29 cellular contexts compared by ENCODE assay signal in genomic region chr4:106306561-106306960, GRCh38.
"Had no signal": no experiment of that assay in that cellular context is flagged by ENCODE, and none has a peak within 500 bp of the region (broad histone marks: within the 10 kb centered on the region; RNA-seq: fewer than 3 reads in every experiment).

No MANE protein-coding gene starts in this region.

- H3K27me3 ChIP-seq: neural progenitor cell, ovary, right lobe of liver, sigmoid colon, stomach, thyroid gland, tibial nerve, upper lobe of left lung, vagina had no signal

- H3K4me3 ChIP-seq: neural progenitor cell, ovary, psoas muscle, right lobe of liver, sigmoid colon, stomach, thoracic aorta, thyroid gland, tibial nerve, upper lobe of left lung, vagina had no signal

- H3K9me3 Mint-ChIP-seq: natural killer cell; nephron; neural progenitor cell; stimulated activated effector memory CD8-positive, alpha-beta T cell treated with anti-CD3 and anti-CD28 coated beads, Interleukin-12 subunit alpha, Interleukin-12 subunit beta, amount 100 ng/mL, for 72 hours; stimulated activated naive B cell treated with anti-CD40 and anti-IgM and Interleukin-4, amounts not matched to agents 10 μg/mL and 1 μg/mL and 100 μg/mL, for 72 hours; stimulated activated naive CD8-positive, alpha-beta T cell treated with anti-CD3 and anti-CD28 coated beads, Interleukin-15, Interleukin-2, amounts not matched to agents 100 ng/mL and 50 ng/mL, for 24 hours had no signal

- H3K4me1 ChIP-seq: neural progenitor cell, parathyroid adenoma, psoas muscle, right lobe of liver, sigmoid colon, stomach, thyroid gland, upper lobe of left lung, vagina had no signal

- FAIRE-seq: urothelium cell line had no signal

- H3K27me3 Mint-ChIP-seq: progenitor cell of endocrine pancreas; stimulated activated naive B cell treated with anti-CD40 and anti-IgM and Interleukin-4, amounts not matched to agents 10 μg/mL and 1 μg/mL and 100 μg/mL, for 72 hours; stimulated activated naive CD8-positive, alpha-beta T cell treated with anti-CD3 and anti-CD28 coated beads, Interleukin-15, Interleukin-2, amounts not matched to agents 100 ng/mL and 50 ng/mL, for 24 hours had no signal

- H3K9me3 ChIP-seq: ovary, psoas muscle, right lobe of liver, sigmoid colon, stomach, thoracic aorta, thyroid gland, tibial nerve, upper lobe of left lung, vagina had no signal

- DNase-seq: natural killer cell; occipital lobe; ovary; posterior cingulate gyrus; psoas muscle; right cardiac atrium; right lobe of liver; sigmoid colon; small intestine; stimulated activated CD4-positive, alpha-beta T cell treated with anti-CD3 and anti-CD28 coated beads, Interleukin-15, amount 100 ng/mL, for 24 hours; stimulated activated CD4-positive, alpha-beta T cell treated with anti-CD3 and anti-CD28 coated beads, Interleukin-2, amount 100 ng/mL, for 24 hours; stimulated activated CD4-positive, alpha-beta T cell treated with anti-CD3 and anti-CD28 coated beads, Interleukin-2, amount 100 ng/mL, for 48 hours; stimulated activated CD4-positive, alpha-beta T cell treated with anti-CD3 and anti-CD28 coated beads, Interleukin-4, amount 100 ng/mL, for 24 hours; stimulated activated naive B cell treated with anti-CD40 and anti-IgM and Interleukin-4, amounts not matched to agents 10 μg/mL and 1 μg/mL and 100 μg/mL, for 72 hours; stimulated activated naive CD4-positive, alpha-beta T cell treated with Interleukin-2 at 50 U/mL for 16 hours; stomach; thyroid gland; trophoblast cell; upper lobe of left lung had no signal

- H3K36me3 Mint-ChIP-seq: natural killer cell had no signal

- H3K27ac Mint-ChIP-seq: natural killer cell; nephron; neural progenitor cell; progenitor cell of endocrine pancreas; stimulated activated effector memory CD8-positive, alpha-beta T cell treated with anti-CD3 and anti-CD28 coated beads, Interleukin-12 subunit alpha, Interleukin-12 subunit beta, amount 100 ng/mL, for 72 hours; stimulated activated naive B cell treated with anti-CD40 and anti-IgM and Interleukin-4, amounts not matched to agents 10 μg/mL and 1 μg/mL and 100 μg/mL, for 72 hours; stimulated activated naive CD8-positive, alpha-beta T cell treated with anti-CD3 and anti-CD28 coated beads, Interleukin-15, Interleukin-2, amounts not matched to agents 100 ng/mL and 50 ng/mL, for 24 hours had no signal

- H3K4me3 Mint-ChIP-seq: natural killer cell; nephron; neural progenitor cell; stimulated activated effector memory CD8-positive, alpha-beta T cell treated with anti-CD3 and anti-CD28 coated beads, Interleukin-12 subunit alpha, Interleukin-12 subunit beta, amount 100 ng/mL, for 72 hours; stimulated activated naive B cell treated with anti-CD40 and anti-IgM and Interleukin-4, amounts not matched to agents 10 μg/mL and 1 μg/mL and 100 μg/mL, for 72 hours; stimulated activated naive CD8-positive, alpha-beta T cell treated with anti-CD3 and anti-CD28 coated beads, Interleukin-15, Interleukin-2, amounts not matched to agents 100 ng/mL and 50 ng/mL, for 24 hours had no signal

- H3K36me3 ChIP-seq: neural progenitor cell, ovary, thoracic aorta, thyroid gland had no signal

- ATAC-seq: natural killer cell; psoas muscle; right cardiac atrium; right lobe of liver; stimulated activated effector memory CD8-positive, alpha-beta T cell treated with anti-CD3 and anti-CD28 coated beads, Interleukin-12 subunit alpha, Interleukin-12 subunit beta, amount 100 ng/mL, for 72 hours; stimulated activated naive B cell treated with anti-CD40 and anti-IgM and Interleukin-4, amounts not matched to agents 10 μg/mL and 1 μg/mL and 100 μg/mL, for 72 hours had no signal

- H3K4me1 Mint-ChIP-seq: neural progenitor cell had no signal
